ENCODE assay signal across 8 cellular contexts in genomic region chr11:11621881-11622706, GRCh38.
DNase-seq lines count a peak whose midpoint lies in the region; ATAC-seq and TF ChIP-seq lines count a peak whose summit lies in the region.

GALNT18 (minus strand) TSS chr11:11622005.

- in situ Hi-C loops in GM18951 (cut with MboI; ENCODE audit: low sequenced_read_pairs, unreplicated experiment): no loop called here

- peak; percentile 64 for DNase-seq in AG09309 (ENCODE audit: low read depth)
- peak; percentile 91 for DNase-seq in NCI-H2196 treated with DMSO at 0.1 percent for 48 hours (lab: John Stamatoyannopoulos, UW; ENCODE audit: unreplicated experiment)
- DNase-seq in activated CD4-positive, CD25-positive, alpha-beta regulatory T cell treated with anti-CD3 and anti-CD28 coated beads, Interleukin-2, amount 50 U/mL, for 72 hours: peak; percentile 60
- DNase-seq in choroid plexus epithelial cell (ENCODE audit: low read depth): peak; percentile 94
- DNase-seq in kidney glomerular epithelial cell (lab: John Stamatoyannopoulos, UW): peak; percentile 83
- DNase-seq in stimulated activated CD4-positive, alpha-beta T cell treated with anti-CD3 and anti-CD28 coated beads, Interleukin-15, amount 100 ng/mL, for 48 hours (ENCODE audit: low read depth in 2 of 2): peak; percentile 74 to 85

- TF ChIP-seq CTCF in AG09309 (IDR thresholded peaks at IDR 0.05; ENCODE audit: control insufficient read depth, insufficient read depth, low read depth, low read length, missing control alignments) (peak; percentile 23), choroid plexus epithelial cell (conservative IDR thresholded peaks at IDR 0.05; ENCODE audit: low read depth, low read length) (peak; percentile 24)

- ATAC-seq in HG03139 (IDR thresholded peaks at IDR 0.05; ENCODE audit: unreplicated experiment): peak; percentile 96

- H3K4me3 ChIP-seq in AG09309 (ENCODE audit: control insufficient read depth, low read depth, low read length) (peak within 1 kb of the TSS; percentile 82), choroid plexus epithelial cell (ENCODE audit: low read depth, low read length) (peak within 1 kb of the TSS; percentile 41)

- peak; percentile 75 for TF ChIP-seq POLR2A in GM18951 (IDR thresholded peaks at IDR 0.05; ENCODE audit: extremely low read depth, insufficient read depth, insufficient read length)

Comparison
In these comparisons a context has a peak if more than half of its experiments do, and no peak if none do; other contexts are left out.
1. Peak in every context shown above with its lines: DNase-seq, ATAC-seq and H3K4me3 ChIP-seq.